Comparison of ENCODE assay signal across 8 cellular contexts in the genomic region with DNA sequence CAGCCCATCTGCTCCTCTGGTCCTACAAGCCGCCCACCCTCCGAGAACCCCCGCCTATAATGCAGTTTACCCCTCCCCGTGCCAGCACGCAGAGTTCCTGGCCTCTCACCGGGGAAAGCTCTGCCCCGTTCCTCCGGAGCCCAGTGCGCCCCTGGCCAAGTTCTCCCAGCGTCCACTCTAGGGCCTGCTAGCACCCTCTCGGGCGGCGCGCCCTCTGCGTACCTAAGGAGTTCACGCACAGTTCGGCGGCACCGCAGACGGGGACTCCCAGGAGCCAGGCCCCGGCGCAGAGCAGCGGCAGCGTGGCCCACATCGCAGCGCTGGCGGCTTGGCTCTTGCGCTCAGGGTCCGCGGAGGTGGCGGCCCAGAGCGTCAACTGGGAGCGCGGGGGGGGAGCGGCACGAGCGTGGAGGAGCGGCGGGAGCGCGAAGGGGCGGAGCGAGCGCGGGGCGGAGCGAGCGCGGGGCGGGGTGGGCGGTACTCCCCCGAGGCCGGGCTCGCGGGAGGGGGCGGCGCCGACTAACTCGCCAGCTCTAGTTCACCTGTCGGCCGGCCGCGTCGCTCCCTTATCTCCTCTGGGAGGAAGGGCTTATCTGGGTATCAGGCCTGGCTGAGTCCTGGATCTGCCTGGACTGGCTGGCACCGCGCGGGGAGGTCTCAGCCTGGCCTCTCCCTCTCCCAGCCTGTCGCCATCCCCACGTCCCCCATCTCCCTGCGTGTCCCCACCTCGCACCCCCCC.
DNase-seq lines count a peak whose midpoint lies in the region; ATAC-seq and TF ChIP-seq lines count a peak whose summit lies in the region.

A gene with protein sequence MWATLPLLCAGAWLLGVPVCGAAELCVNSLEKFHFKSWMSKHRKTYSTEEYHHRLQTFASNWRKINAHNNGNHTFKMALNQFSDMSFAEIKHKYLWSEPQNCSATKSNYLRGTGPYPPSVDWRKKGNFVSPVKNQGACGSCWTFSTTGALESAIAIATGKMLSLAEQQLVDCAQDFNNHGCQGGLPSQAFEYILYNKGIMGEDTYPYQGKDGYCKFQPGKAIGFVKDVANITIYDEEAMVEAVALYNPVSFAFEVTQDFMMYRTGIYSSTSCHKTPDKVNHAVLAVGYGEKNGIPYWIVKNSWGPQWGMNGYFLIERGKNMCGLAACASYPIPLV (minus strand): TSS at position 378 of the 739 bp plus-strand sequence. CDS start 65 bp downstream, at position 313.

- ATAC-seq in GM19035 (IDR thresholded peaks at IDR 0.05; ENCODE audit: unreplicated experiment): peak; percentile 63
- peak; percentile 68 for ATAC-seq in HG03342 (IDR thresholded peaks at IDR 0.05; ENCODE audit: unreplicated experiment)

- H3K27me3 ChIP-seq in mucosa of stomach (ENCODE audit: control insufficient read depth, insufficient read depth, low read length): no peaks in the 10 kb centered on the region

- TF ChIP-seq CTCF in AG09309 (IDR thresholded peaks at IDR 0.05; ENCODE audit: control insufficient read depth, insufficient read depth, low read depth, low read length, missing control alignments) (no peak), epithelial cell of esophagus (IDR thresholded peaks at IDR 0.05; ENCODE audit: insufficient read depth, low read depth, low read length, missing control alignments) (no peak)

- H3K9ac ChIP-seq in mucosa of stomach (ENCODE audit: low read length): peak within 1 kb of the TSS; percentile 75

- H3K4me1 ChIP-seq in mucosa of stomach (ENCODE audit: control insufficient read depth, insufficient read depth, low read length): peaks cover 36% of the 10 kb centered on the region

- no peaks in the 10 kb centered on the region for H3K9me3 ChIP-seq in mucosa of stomach (ENCODE audit: control insufficient read depth, low read length)

- H3K4me3 ChIP-seq in AG09309 (ENCODE audit: control insufficient read depth, low read depth, low read length): peak within 1 kb of the TSS; percentile 40
- H3K4me3 ChIP-seq in epithelial cell of esophagus (ENCODE audit: low read length): peak within 1 kb of the TSS; percentile 43
- peak within 1 kb of the TSS; percentile 51 for H3K4me3 ChIP-seq in mucosa of stomach (ENCODE audit: low read length)

- H3K36me3 ChIP-seq in mucosa of stomach (ENCODE audit: control insufficient read depth, insufficient read depth, low read length): no peaks in the 10 kb centered on the region

- DNase-seq in AG09309 (ENCODE audit: low read depth) (no peak), NCI-H82 treated with DMSO at 0.1 percent for 48 hours (lab: John Stamatoyannopoulos, UW; ENCODE audit: unreplicated experiment) (peak; percentile 74), activated T-cell treated with anti-CD3 and anti-CD28 coated beads for 1 hour (ENCODE audit: low read depth) (peak; percentile 58), epithelial cell of esophagus (ENCODE audit: low read depth) (peak; percentile 59)
- peak; percentile 80 for DNase-seq in stimulated activated CD8-positive, alpha-beta memory T cell treated with anti-CD3 and anti-CD28 coated beads, Interleukin-4, amount 100 ng/mL, for 48 hours
